Comparison of ENCODE assay signal across 13 cellular contexts in genomic region chr4:7045553-7045952, GRCh38. TPM values are rescaled to one million over a fixed set of nuclear protein-coding genes. Genes with fewer than 3 reads are reported as not detected.
DNase-seq lines count a peak whose midpoint lies in the region; ATAC-seq and TF ChIP-seq lines count a peak whose summit lies in the region.
"Had no signal": no experiment of that assay in that cellular context is flagged by ENCODE, and none has a peak within 500 bp of the region (broad histone marks: within the 10 kb centered on the region; RNA-seq: fewer than 3 reads in every experiment).

No MANE protein-coding gene starts in this region.

- H3K27me3 Mint-ChIP-seq in CD4-positive, alpha-beta memory T cell = no peaks in the 10 kb centered on the region
- peaks cover 9% of the 10 kb centered on the region for H3K27me3 Mint-ChIP-seq in neural progenitor cell (ENCODE audit: insufficient read depth, low read depth)
- H3K27me3 Mint-ChIP-seq: dendritic cell treated with granulocyte-macrophage colony-stimulating factor and Interleukin-4, amounts not matched to agents 40 ng/mL and 50 ng/mL, for 4 days had no signal

- no peaks in the 10 kb centered on the region for H3K27me3 ChIP-seq in CD4-positive, alpha-beta memory T cell (ENCODE audit: insufficient read depth, low read length)
- H3K27me3 ChIP-seq in Karpas-422 (ENCODE audit: low read length) (no peaks in the 10 kb centered on the region), breast epithelium (no peaks in the 10 kb centered on the region), neural progenitor cell (peaks cover 27% of the 10 kb centered on the region)
- H3K27me3 ChIP-seq: tibial nerve had no signal

- peaks cover 4 to 35% of the 10 kb centered on the region in 2 donors for H3K36me3 Mint-ChIP-seq in CD4-positive, alpha-beta memory T cell
- H3K36me3 Mint-ChIP-seq in neural progenitor cell = peaks cover 17% of the 10 kb centered on the region

- H4K20me1 ChIP-seq in Karpas-422 (ENCODE audit: insufficient read depth, low read depth, low read length) = peaks cover 24% of the 10 kb centered on the region
- peaks cover 72% of the 10 kb centered on the region for H4K20me1 ChIP-seq in neural progenitor cell (ENCODE audit: low read depth)

- no peaks in the 10 kb centered on the region for H3K9me2 ChIP-seq in Karpas-422 (replicated peaks; ENCODE audit: insufficient read depth, low read length)

- CTCF ChIA-PET in CD4-positive, alpha-beta memory T cell (lab: Charles Lee; ENCODE audit: partially characterized antibody) = interaction anchor here (0.9 to 11.8 kb wide), 4 partner anchors 10 to 57 kb away, joined by 3 to 204 read pairs (median 14); partner anchors contain the start of gene GRPEL1

- peaks cover 17% of the 10 kb centered on the region for H3F3A ChIP-seq in neural progenitor cell (ENCODE audit: low read depth)

- TF ChIP-seq POLR2A in breast epithelium (IDR thresholded peaks at IDR 0.05) = no peak

- H3K9me3 ChIP-seq in CD4-positive, alpha-beta memory T cell (ENCODE audit: control insufficient read depth in 1 of 2, low read length in 2 of 2) = no peaks in the 10 kb centered on the region
- H3K9me3 ChIP-seq in Karpas-422 (ENCODE audit: low read length) = no peaks in the 10 kb centered on the region
- H3K9me3 ChIP-seq in breast epithelium = no peaks in the 10 kb centered on the region
- no peaks in the 10 kb centered on the region for H3K9me3 ChIP-seq in neural progenitor cell (ENCODE audit: low read depth)
- H3K9me3 ChIP-seq: tibial nerve had no signal

- intact Hi-C loops in CD4-positive, alpha-beta memory T cell (cut with micrococcal nuclease) = no loop called here
- intact Hi-C loops in breast epithelium (cut with DNase I; ENCODE audit: low total_unique reads) (no loop called here), posterior vena cava (cut with DNase I) (no loop called here)

- no peak for ATAC-seq in HG03565 (IDR thresholded peaks at IDR 0.05; ENCODE audit: unreplicated experiment)

- H3K4me2 ChIP-seq in Karpas-422 (ENCODE audit: low read depth, low read length, poor library complexity, severe bottlenecking) (peak overlapping the region; percentile 75), neural progenitor cell (no peak overlapping the region)

- H2AFZ ChIP-seq in Karpas-422 (ENCODE audit: low read length) = no peak overlapping the region
- H2AFZ ChIP-seq in neural progenitor cell (replicated peaks) = no peak overlapping the region

- H3K9me3 Mint-ChIP-seq in CD4-positive, alpha-beta memory T cell = peaks cover 0 to 5% (median 0%) of the 10 kb centered on the region in 8 donors
- peaks cover 5% of the 10 kb centered on the region for H3K9me3 Mint-ChIP-seq in neural progenitor cell
- H3K9me3 Mint-ChIP-seq: dendritic cell treated with granulocyte-macrophage colony-stimulating factor and Interleukin-4, amounts not matched to agents 40 ng/mL and 50 ng/mL, for 4 days had no signal

- H3K4me3 ChIP-seq in CD4-positive, alpha-beta memory T cell (ENCODE audit: low read length in 2 of 2) = peak overlapping the region; percentile 11 to 83
- peak overlapping the region; percentile 94 for H3K4me3 ChIP-seq in Karpas-422 (ENCODE audit: low read length)
- peak overlapping the region in 2 of 3 donors; percentile 89 to 94 for H3K4me3 ChIP-seq in breast epithelium
- H3K4me3 ChIP-seq in neural progenitor cell = no peak overlapping the region
- H3K4me3 ChIP-seq: SK-N-MC had no signal

- H3K4me1 Mint-ChIP-seq in CD4-positive, alpha-beta memory T cell = peaks cover 38 to 72% (median 56%) of the 10 kb centered on the region in 4 donors
- peaks cover 37% of the 10 kb centered on the region for H3K4me1 Mint-ChIP-seq in neural progenitor cell

- POLR2A ChIA-PET in CD4-positive, alpha-beta memory T cell (lab: Charles Lee; ENCODE audit: partially characterized antibody) = interaction anchor here (1.0 to 8.7 kb wide), 5 partner anchors 22 to 336 kb away, joined by 3 to 231 read pairs (median 26); partner anchors contain the start of genes GRPEL1, MRFAP1L1 and TBC1D14

- H3K36me3 ChIP-seq in CD4-positive, alpha-beta memory T cell (ENCODE audit: insufficient read depth, low read length) = no peaks in the 10 kb centered on the region
- H3K36me3 ChIP-seq in Karpas-422 (ENCODE audit: insufficient read depth, low read length) = 0 out of 2 replicates have a peak, but pooled peaks cover 3% of the 10 kb centered on the region
- H3K36me3 ChIP-seq in breast epithelium = no peaks in the 10 kb centered on the region
- H3K36me3 ChIP-seq in neural progenitor cell = no peaks in the 10 kb centered on the region

- H3K27ac ChIP-seq in CD4-positive, alpha-beta memory T cell (ENCODE audit: low read depth, low read length) = no peak overlapping the region
- H3K27ac ChIP-seq in Karpas-422 (ENCODE audit: low read length) (peak overlapping the region; percentile 79), breast epithelium (peak overlapping the region; percentile 84 to 92), neural progenitor cell (no peak overlapping the region)
- H3K27ac ChIP-seq: SK-N-MC had no signal

- H3K9ac ChIP-seq in Karpas-422 (ENCODE audit: low read length) = peak overlapping the region; percentile 98
- H3K9ac ChIP-seq in neural progenitor cell = peak overlapping the region; percentile 6

- DNase-seq in CD4-positive, alpha-beta memory T cell = no peak
- DNase-seq in Karpas-422 = no peak
- DNase-seq in breast epithelium (ENCODE audit: low spot score in 2 of 2) = no peak
- DNase-seq in neural progenitor cell (ENCODE audit: low spot score) = no peak
- DNase-seq in NCI-H1048 (lab: John Stamatoyannopoulos, UW) = no peak
- DNase-seq in posterior vena cava (ENCODE audit: low spot score) = no peak
- DNase-seq in occipital lobe (lab: John Stamatoyannopoulos, UW) = no peak
- DNase-seq: DMS153, NCI-H526 had no signal

- no peak for TF ChIP-seq CTCF in breast epithelium (IDR thresholded peaks at IDR 0.05)
- TF ChIP-seq CTCF in neural progenitor cell (IDR thresholded peaks at IDR 0.05) = no peak

- H3K79me2 ChIP-seq in Karpas-422 (ENCODE audit: low read length) = peaks cover 70% of the 10 kb centered on the region
- H3K79me2 ChIP-seq in neural progenitor cell (ENCODE audit: low read depth) = peaks cover 63% of the 10 kb centered on the region

- peak overlapping the region in 6 of 7 donors; percentile 67 to 87 (median 76) for H3K27ac Mint-ChIP-seq in CD4-positive, alpha-beta memory T cell
- H3K27ac Mint-ChIP-seq in neural progenitor cell = peak overlapping the region; percentile 81

- H3K4me1 ChIP-seq in CD4-positive, alpha-beta memory T cell (ENCODE audit: insufficient read depth, low read length) = peaks cover 53% of the 10 kb centered on the region
- H3K4me1 ChIP-seq in Karpas-422 (ENCODE audit: low read length) = peaks cover 42% of the 10 kb centered on the region
- H3K4me1 ChIP-seq in breast epithelium = peaks cover 7 to 35% of the 10 kb centered on the region in 2 donors
- H3K4me1 ChIP-seq in neural progenitor cell = peaks cover 8% of the 10 kb centered on the region

- peak overlapping the region; percentile 88 to 95 (median 93) for H3K4me3 Mint-ChIP-seq in CD4-positive, alpha-beta memory T cell
- H3K4me3 Mint-ChIP-seq in neural progenitor cell = peak overlapping the region; percentile 91

RNA-seq across cellular contexts. Expression of gene TADA2B, which starts 2.4 kb away (rescaled TPM):
- 10 to 100 TPM; 46.4 to 49.0 TPM for total RNA-seq in CD4-positive, alpha-beta memory T cell
- 1 to 10 TPM; 2.8 to 4.7 TPM for polyA plus RNA-seq in CD4-positive, alpha-beta memory T cell
- total RNA-seq in Karpas-422 (2014; rRNA removed; shearing (Covaris generic); ENCODE audit: low replicate concordance) = 12.8 and 23.4 TPM in 2 replicates
- total RNA-seq in breast epithelium = 10 to 100 TPM; 16.4 to 22.7 (median 17.8) TPM
- total RNA-seq in neural progenitor cell (ENCODE audit: low replicate concordance) = 10.6 and 12.6 TPM in 2 replicates
- total RNA-seq in posterior vena cava = 10 to 100 TPM; 16.8 to 19.7 TPM
- total RNA-seq in occipital lobe = 21.7 TPM

RNA-seq across cellular contexts. Expression of gene GRPEL1, which starts 22.3 kb away (rescaled TPM):
- 10 to 100 TPM; 35.3 to 36.0 TPM for total RNA-seq in CD4-positive, alpha-beta memory T cell
- 10 to 100 TPM; 57.7 to 77.2 TPM for polyA plus RNA-seq in CD4-positive, alpha-beta memory T cell
- total RNA-seq in Karpas-422 (2014; rRNA removed; shearing (Covaris generic); ENCODE audit: low replicate concordance) = 19.4 and 37.4 TPM in 2 replicates
- total RNA-seq in breast epithelium (10 to 100 TPM; 20.2 to 24.1 (median 22.6) TPM), neural progenitor cell (ENCODE audit: low replicate concordance) (13.7 and 21.0 TPM in 2 replicates), posterior vena cava (10 to 100 TPM; 22.2 to 22.6 TPM), occipital lobe (17.3 TPM)

Comparison
In these comparisons a context has a peak if more than half of its experiments do, and no peak if none do; other contexts are left out.
1. H3K27ac ChIP-seq: peak in Karpas-422 (single experiment) and breast epithelium (2 of 2); none in CD4-positive, alpha-beta memory T cell (single experiment) and neural progenitor cell (single experiment).